Comparison of ENCODE assay signal across 22 cellular contexts in the genomic region with DNA sequence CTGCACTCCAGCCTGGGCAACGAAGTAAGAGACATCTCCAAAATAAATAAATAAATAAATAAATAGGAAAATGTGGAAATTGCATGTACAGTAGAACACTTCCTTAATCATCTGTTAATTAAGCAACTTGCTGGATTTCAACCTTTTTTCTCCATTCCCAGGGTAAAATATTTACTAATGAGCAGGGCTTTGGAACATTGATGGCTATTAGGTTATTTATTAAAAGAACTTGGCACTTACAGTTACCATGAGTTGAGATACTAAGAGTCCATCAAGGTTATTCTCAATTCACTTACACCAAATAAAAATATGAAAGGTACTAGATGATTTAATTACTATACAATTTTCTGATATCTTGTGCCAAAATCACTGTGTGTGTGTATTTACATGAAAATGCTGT.
A peak's percentile ranks its signal among the peaks of the same experiment; 100 is the strongest.
DNase-seq lines count a peak whose midpoint lies in the region; ATAC-seq and TF ChIP-seq lines count a peak whose summit lies in the region.
"Had no signal": no experiment of that assay in that cellular context is flagged by ENCODE, and none has a peak within 500 bp of the region (broad histone marks: within the 10 kb centered on the region; RNA-seq: fewer than 3 reads in every experiment).

No MANE protein-coding gene starts in this region.

- H3K4me1 ChIP-seq in right lobe of liver = peaks cover 0 to 8% (median 0%) of the 10 kb centered on the region in 4 donors
- H3K4me1 ChIP-seq: BE2C; BLaER1 treated with 17β-estradiol and CSF1 and Interleukin-3, amounts not matched to agents 10 nM and 100 nM; HAP-1 had no signal

- no peaks in the 10 kb centered on the region for H3K27me3 ChIP-seq in right lobe of liver
- H3K27me3 ChIP-seq: BE2C; BLaER1 treated with 17β-estradiol and CSF1 and Interleukin-3, amounts not matched to agents 10 nM and 100 nM had no signal

- H3K4me3 ChIP-seq in epithelial cell of proximal tubule (ENCODE audit: low read depth, low read length) = no peak overlapping the region
- H3K4me3 ChIP-seq in right lobe of liver = peak overlapping the region in 1 of 3 donors; percentile 6
- H3K4me3 ChIP-seq: A549; BLaER1 treated with 17β-estradiol and CSF1 and Interleukin-3, amounts not matched to agents 10 nM and 100 nM; HAP-1 had no signal

- TF ChIP-seq CTCF in epithelial cell of proximal tubule (conservative IDR thresholded peaks at IDR 0.05; ENCODE audit: low read depth, low read length) = no peak
- TF ChIP-seq CTCF in right lobe of liver (IDR thresholded peaks at IDR 0.05) = no peak

- intact Hi-C loops in right lobe of liver (cut with DNase I) = no loop called here

- H3K27ac ChIP-seq in right lobe of liver = no peak overlapping the region
- H3K27ac ChIP-seq: A549; BLaER1 treated with 17β-estradiol and CSF1 and Interleukin-3, amounts not matched to agents 10 nM and 100 nM had no signal

- no peaks in the 10 kb centered on the region for H3K36me3 ChIP-seq in right lobe of liver
- H3K36me3 ChIP-seq: BE2C; BLaER1 treated with 17β-estradiol and CSF1 and Interleukin-3, amounts not matched to agents 10 nM and 100 nM; HAP-1 had no signal

- DNase-seq in Caki2 (ENCODE audit: low read depth) (peak; percentile 14), epithelial cell of proximal tubule (ENCODE audit: low read depth) (peak; percentile 75), kidney tubule cell (ENCODE audit: low spot score) (peak; percentile 77), right lobe of liver (no peak), foreskin melanocyte (no peak), NCI-H510A (lab: John Stamatoyannopoulos, UW) (no peak), NCI-H2029 (lab: John Stamatoyannopoulos, UW) (no peak)
- DNase-seq: 8988T; ACHN; AML-193; BE2C; Calu3; CD4-positive, alpha-beta T cell; CD8-positive, alpha-beta memory T cell; DMS53; DMS79 treated with DMSO at 0.1 percent for 48 hours; GF-D8; GOT3; HFFc6 had no signal

- TF ChIP-seq POLR2A in right lobe of liver (IDR thresholded peaks at IDR 0.05) = no peak

- peak; percentile 34 to 92 (median 78) for ATAC-seq in right lobe of liver
- ATAC-seq: A549 had no signal

- in situ Hi-C loops in Caki2 (cut with HindIII; ENCODE audit: low pct_unique_long_range_greater_than_20kb, low sequenced_read_pairs) = no loop called here

- WGBS in right lobe of liver (ENCODE audit: insufficient coverage, low coverage, low lambda C conversion rate, missing lambda C conversion rate) = no CpG with 5 or more reads among the region's 1 CpG

- H3K9me3 ChIP-seq in right lobe of liver = no peaks in the 10 kb centered on the region
- H3K9me3 ChIP-seq: A549, BE2C, HAP-1 had no signal

Comparison
In these comparisons a context has a peak if more than half of its experiments do, and no peak if none do; other contexts are left out.
1. DNase-seq: peak in Caki2 (single experiment), epithelial cell of proximal tubule (single experiment) and kidney tubule cell (single experiment); none in right lobe of liver (0 of 3), foreskin melanocyte (single experiment), NCI-H510A (single experiment) and NCI-H2029 (single experiment).